Comparison of ENCODE assay signal across 9 cellular contexts in genomic region chr2:7725132-7725849, GRCh38.
DNase-seq lines count a peak whose midpoint lies in the region; ATAC-seq and TF ChIP-seq lines count a peak whose summit lies in the region.
"Had no signal": no experiment of that assay in that cellular context is flagged by ENCODE, and none has a peak within 500 bp of the region (broad histone marks: within the 10 kb centered on the region; RNA-seq: fewer than 3 reads in every experiment).

No MANE protein-coding gene starts in this region.

- intact Hi-C loops in naive thymus-derived CD4-positive, alpha-beta T cell (cut with micrococcal nuclease): loop anchor here (1.0 to 10.0 kb wide), 12 partner anchors 31 to 960 kb away; partner anchors contain the start of gene ID2 (in 1 of the 2)

- H3K4me2 ChIP-seq in DND-41 (ENCODE audit: insufficient read depth, low read length): no peak overlapping the region

- peak; percentile 7 for DNase-seq in DND-41
- peak; percentile 32 for DNase-seq in Jurkat, Clone E6-1 (ENCODE audit: low read depth, low spot score)
- DNase-seq in astrocyte of the hippocampus (ENCODE audit: low read depth, low spot score): peak; percentile 55
- peak in 5 of 9 donors; percentile 17 to 51 (median 38) for DNase-seq in naive thymus-derived CD4-positive, alpha-beta T cell
- DNase-seq in COLO829 (ENCODE audit: low spot score): no peak
- no peak for DNase-seq in activated CD4-positive, CD25-positive, alpha-beta regulatory T cell treated with anti-CD3 and anti-CD28 coated beads, Interleukin-2, amount 50 U/mL, for 72 hours
- DNase-seq in stimulated activated CD4-positive, alpha-beta T cell treated with anti-CD3 and anti-CD28 coated beads, Interleukin-4, amount 100 ng/mL, for 1 hour: no peak

- H3K9ac ChIP-seq in DND-41 (ENCODE audit: low read depth, low read length): no peak overlapping the region

- no peak overlapping the region for H3K27ac ChIP-seq in DND-41 (ENCODE audit: low read length)
- no peak overlapping the region for H3K27ac ChIP-seq in naive thymus-derived CD4-positive, alpha-beta T cell (ENCODE audit: low read depth, low read length)
- H3K27ac ChIP-seq: coronary artery had no signal

- no peak overlapping the region for H2AFZ ChIP-seq in DND-41 (ENCODE audit: low read depth, low read length)

- H3K4me1 ChIP-seq in DND-41 (ENCODE audit: insufficient read depth, low read length): peaks cover 10% of the 10 kb centered on the region
- H3K4me1 ChIP-seq in naive thymus-derived CD4-positive, alpha-beta T cell (ENCODE audit: control insufficient read depth in 2 of 2, insufficient read depth in 2 of 2, low read length in 2 of 2): peaks cover 17 to 34% of the 10 kb centered on the region in 2 donors

- no peaks in the 10 kb centered on the region for H3K9me3 ChIP-seq in DND-41 (ENCODE audit: insufficient read depth, low read length, severe bottlenecking)
- H3K9me3 ChIP-seq in naive thymus-derived CD4-positive, alpha-beta T cell (ENCODE audit: control insufficient read depth in 2 of 3, low read length in 3 of 3): no peaks in the 10 kb centered on the region

- ATAC-seq in DND-41 (ENCODE audit: insufficient read depth, low read depth) (peak; percentile 67), GM18505 (IDR thresholded peaks at IDR 0.05; ENCODE audit: unreplicated experiment) (no peak)
- peak; percentile 78 for ATAC-seq in naive thymus-derived CD4-positive, alpha-beta T cell

- TF ChIP-seq POLR2A in GM18505 (IDR thresholded peaks at IDR 0.05; ENCODE audit: borderline replicate concordance, extremely low read depth, insufficient read depth, insufficient read length): no peak

- peak overlapping the region; percentile 8 to 89 (median 65) for H3K27ac Mint-ChIP-seq in naive thymus-derived CD4-positive, alpha-beta T cell

- H3K27me3 Mint-ChIP-seq in naive thymus-derived CD4-positive, alpha-beta T cell: no peaks in the 10 kb centered on the region

- H3K27me3 ChIP-seq in DND-41 (ENCODE audit: insufficient read depth, low read length, poor library complexity): no peaks in the 10 kb centered on the region
- H3K27me3 ChIP-seq in naive thymus-derived CD4-positive, alpha-beta T cell (ENCODE audit: control insufficient read depth in 2 of 2, insufficient read depth in 2 of 2, low read length in 2 of 2): no peaks in the 10 kb centered on the region

- POLR2A ChIA-PET in naive thymus-derived CD4-positive, alpha-beta T cell (lab: Charles Lee): interaction anchor here (0.9 to 1.5 kb wide), 3 partner anchors 9 to 957 kb away, joined by 4 read pairs; partner anchors contain the start of gene ID2

- H3K36me3 Mint-ChIP-seq in naive thymus-derived CD4-positive, alpha-beta T cell: peaks cover 0 to 41% (median 0%) of the 10 kb centered on the region in 5 donors

- no peaks in the 10 kb centered on the region for H4K20me1 ChIP-seq in DND-41 (ENCODE audit: insufficient read depth, low read length)

- H3K4me3 ChIP-seq in DND-41 (ENCODE audit: low read depth in 1 of 2, low read length in 2 of 2): no peak overlapping the region
- H3K4me3 ChIP-seq in Jurkat, Clone E6-1 (ENCODE audit: low read length): no peak overlapping the region
- H3K4me3 ChIP-seq in naive thymus-derived CD4-positive, alpha-beta T cell (ENCODE audit: low read length): peak overlapping the region; percentile 25
- H3K4me3 ChIP-seq: coronary artery had no signal

- H3K36me3 ChIP-seq in DND-41 (ENCODE audit: insufficient read depth, low read length): no peaks in the 10 kb centered on the region
- H3K36me3 ChIP-seq in naive thymus-derived CD4-positive, alpha-beta T cell (ENCODE audit: control insufficient read depth in 2 of 3, insufficient read depth in 3 of 3, low read length in 3 of 3): no peaks in the 10 kb centered on the region

- TF ChIP-seq CTCF in DND-41 (IDR thresholded peaks at IDR 0.05; ENCODE audit: borderline replicate concordance, extremely low read depth, low read length, poor library complexity, severe bottlenecking): no peak

- no peaks in the 10 kb centered on the region for H3K79me2 ChIP-seq in DND-41 (ENCODE audit: insufficient read depth, low read length)

- peak overlapping the region in 9 of 10 donors; percentile 26 to 86 (median 58) for H3K4me3 Mint-ChIP-seq in naive thymus-derived CD4-positive, alpha-beta T cell

- H3K4me1 Mint-ChIP-seq in naive thymus-derived CD4-positive, alpha-beta T cell: peaks cover 13 to 63% (median 34%) of the 10 kb centered on the region in 7 donors

- H3K9me3 Mint-ChIP-seq in naive thymus-derived CD4-positive, alpha-beta T cell: peaks cover 0 to 2% (median 0%) of the 10 kb centered on the region in 11 donors

- CTCF ChIA-PET in naive thymus-derived CD4-positive, alpha-beta T cell (lab: Charles Lee): interaction anchor here (0.7 to 0.8 kb wide), 2 partner anchors 158 to 222 kb away, joined by 3 read pairs; no protein-coding TSS in a partner anchor

Comparison
In these comparisons a context has a peak if more than half of its experiments do, and no peak if none do; other contexts are left out.
1. DNase-seq: peak in DND-41 (single experiment), Jurkat, Clone E6-1 (single experiment), astrocyte of the hippocampus (single experiment) and naive thymus-derived CD4-positive, alpha-beta T cell (5 of 9); none in COLO829 (single experiment), activated CD4-positive, CD25-positive, alpha-beta regulatory T cell treated with anti-CD3 and anti-CD28 coated beads, Interleukin-2, amount 50 U/mL, for 72 hours (single experiment) and stimulated activated CD4-positive, alpha-beta T cell treated with anti-CD3 and anti-CD28 coated beads, Interleukin-4, amount 100 ng/mL, for 1 hour (single experiment).